In genomic region chr6:133953634-133954415, GRCh38 we compare ENCODE assay signal across 8 cellular contexts. TPM values are rescaled to one million over a fixed set of nuclear protein-coding genes. Genes with fewer than 3 reads are reported as not detected.
A peak's percentile ranks its signal among the peaks of the same experiment; 100 is the strongest.
DNase-seq lines count a peak whose midpoint lies in the region; ATAC-seq and TF ChIP-seq lines count a peak whose summit lies in the region.

No MANE protein-coding gene starts in this region.

- peaks cover 11% of the 10 kb centered on the region for H3K36me3 Mint-ChIP-seq in activated CD4-positive, alpha-beta T cell treated with anti-CD3 and anti-CD28 coated beads, Interleukin-2, amount 10 ng/mL, durations not matched to agents 24 days and 14 days (ENCODE audit: low read depth)

- H3K36me3 ChIP-seq in iPS-15b (ENCODE audit: control insufficient read depth, insufficient read depth, low read length) = no peaks in the 10 kb centered on the region

- peak overlapping the region; percentile 37 for H3K9ac ChIP-seq in iPS-15b (ENCODE audit: low read depth, low read length)

- no peaks in the 10 kb centered on the region for H3K9me3 Mint-ChIP-seq in activated CD4-positive, alpha-beta T cell treated with anti-CD3 and anti-CD28 coated beads, Interleukin-2, amount 10 ng/mL, durations not matched to agents 24 days and 14 days
- no peaks in the 10 kb centered on the region for H3K9me3 Mint-ChIP-seq in stimulated activated naive CD8-positive, alpha-beta T cell treated with anti-CD3 and anti-CD28 coated beads, Interleukin-15, amount 100 ng/mL, for 72 hours

- peaks cover 40% of the 10 kb centered on the region for H3K4me1 Mint-ChIP-seq in activated CD4-positive, alpha-beta T cell treated with anti-CD3 and anti-CD28 coated beads, Interleukin-2, amount 10 ng/mL, durations not matched to agents 24 days and 14 days
- H3K4me1 Mint-ChIP-seq in stimulated activated naive CD8-positive, alpha-beta T cell treated with anti-CD3 and anti-CD28 coated beads, Interleukin-15, amount 100 ng/mL, for 72 hours = peaks cover 48% of the 10 kb centered on the region

- peak overlapping the region; percentile 87 for H3K27ac Mint-ChIP-seq in activated CD4-positive, alpha-beta T cell treated with anti-CD3 and anti-CD28 coated beads, Interleukin-2, amount 10 ng/mL, durations not matched to agents 24 days and 14 days
- H3K27ac Mint-ChIP-seq in stimulated activated naive CD8-positive, alpha-beta T cell treated with anti-CD3 and anti-CD28 coated beads, Interleukin-15, amount 100 ng/mL, for 72 hours = peak overlapping the region; percentile 96 to 98

- H3K4me3 ChIP-seq in WI38 (ENCODE audit: low read depth, low read length) (peak overlapping the region; percentile 81), iPS-15b (ENCODE audit: low read depth, low read length) (peak overlapping the region; percentile 83)

- H3K27me3 Mint-ChIP-seq in activated CD4-positive, alpha-beta T cell treated with anti-CD3 and anti-CD28 coated beads, Interleukin-2, amount 10 ng/mL, durations not matched to agents 24 days and 14 days = peaks cover 7% of the 10 kb centered on the region
- H3K27me3 Mint-ChIP-seq in stimulated activated naive CD8-positive, alpha-beta T cell treated with anti-CD3 and anti-CD28 coated beads, Interleukin-15, amount 100 ng/mL, for 72 hours = no peaks in the 10 kb centered on the region

- ATAC-seq in stimulated activated naive CD8-positive, alpha-beta T cell treated with anti-CD3 and anti-CD28 coated beads, Interleukin-15, amount 100 ng/mL, for 72 hours = no peak
- no peak for ATAC-seq in HG02938 (IDR thresholded peaks at IDR 0.05; ENCODE audit: unreplicated experiment)
- ATAC-seq in GM18498 (IDR thresholded peaks at IDR 0.05; ENCODE audit: unreplicated experiment) = no peak

- intact Hi-C loops in activated CD4-positive, alpha-beta T cell treated with anti-CD3 and anti-CD28 coated beads, Interleukin-2, amount 10 ng/mL, durations not matched to agents 24 days and 14 days (cut with micrococcal nuclease) = loop anchor here (2.0 to 10.0 kb wide), 6 partner anchors 13 to 1139 kb away; partner anchors contain the start of gene RPS12

- H3K9me3 ChIP-seq in iPS-15b (ENCODE audit: control insufficient read depth, insufficient read depth, low read length) = no peaks in the 10 kb centered on the region

- H3K4me3 Mint-ChIP-seq in activated CD4-positive, alpha-beta T cell treated with anti-CD3 and anti-CD28 coated beads, Interleukin-2, amount 10 ng/mL, durations not matched to agents 24 days and 14 days = peak overlapping the region; percentile 98
- H3K4me3 Mint-ChIP-seq in stimulated activated naive CD8-positive, alpha-beta T cell treated with anti-CD3 and anti-CD28 coated beads, Interleukin-15, amount 100 ng/mL, for 72 hours = peak overlapping the region; percentile 87 to 98

- peak; percentile 69 for DNase-seq in activated CD4-positive, alpha-beta T cell treated with anti-CD3 and anti-CD28 coated beads, Interleukin-2, amount 10 ng/mL, durations not matched to agents 24 days and 14 days
- DNase-seq in activated CD4-positive, alpha-beta T cell treated with anti-CD3 and anti-CD28 coated beads for 4 hours = no peak
- peak in 1 of 2 donors; percentile 15 for DNase-seq in stimulated activated naive CD8-positive, alpha-beta T cell treated with anti-CD3 and anti-CD28 coated beads, Interleukin-15, amount 100 ng/mL, for 72 hours
- no peak for DNase-seq in activated CD4-positive, CD25-positive, alpha-beta regulatory T cell (lab: John Stamatoyannopoulos, UW)

- H3K4me1 ChIP-seq in iPS-15b (ENCODE audit: control insufficient read depth, insufficient read depth, low read length) = peaks cover 21% of the 10 kb centered on the region

- peaks cover 5% of the 10 kb centered on the region for H3K27me3 ChIP-seq in iPS-15b (ENCODE audit: control insufficient read depth, insufficient read depth, low read length)

- no peak for TF ChIP-seq CTCF in WI38 (IDR thresholded peaks at IDR 0.05; ENCODE audit: low read depth, low read length)

RNA-seq across cellular contexts. Expression of gene TBPL1, which starts 0.8 kb away (rescaled TPM):
- total RNA-seq in activated CD4-positive, alpha-beta T cell treated with anti-CD3 and anti-CD28 coated beads, Interleukin-2, amount 10 ng/mL, durations not matched to agents 24 days and 14 days = 37.2 and 40.0 TPM in 2 replicates
